Comparison of ENCODE assay signal across 8 cellular contexts in the genomic region with DNA sequence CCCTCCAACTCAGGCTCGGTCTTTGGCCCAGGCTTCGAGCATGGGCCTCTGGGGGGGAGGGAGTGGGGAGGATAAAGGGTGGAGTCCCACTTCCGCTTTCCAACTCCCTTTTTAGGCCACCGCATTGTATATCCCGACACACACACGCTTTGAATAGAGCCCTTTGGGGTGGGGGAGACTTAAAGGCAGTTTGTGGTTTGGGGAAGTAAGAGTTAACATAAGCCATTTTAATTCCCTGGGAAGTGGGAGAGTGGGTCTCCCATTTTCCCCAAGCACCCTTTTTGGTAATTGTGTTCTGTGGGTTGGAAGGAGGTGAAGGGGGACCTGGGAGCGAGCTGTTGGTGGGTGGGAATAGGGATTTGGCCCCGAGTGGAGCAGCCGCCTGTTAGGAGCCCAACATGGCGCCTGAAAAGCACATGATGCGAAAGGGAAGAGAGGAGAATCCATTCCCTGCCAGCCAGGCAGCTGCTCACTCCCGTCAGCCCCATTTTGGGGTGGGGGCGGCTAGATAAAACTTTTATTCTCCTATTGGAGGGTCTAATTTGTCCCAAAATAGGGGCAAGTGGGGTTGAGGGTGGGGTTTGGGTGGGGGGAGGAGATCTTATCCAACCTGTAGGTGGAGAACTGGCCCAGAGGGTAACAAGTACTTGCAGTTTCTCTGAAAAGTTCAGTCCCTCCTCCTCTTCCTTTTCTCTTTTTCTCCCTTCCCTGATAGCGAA. TPM values are rescaled to one million over a fixed set of nuclear protein-coding genes. Genes with fewer than 3 reads are reported as not detected.
DNase-seq lines count a peak whose midpoint lies in the region; ATAC-seq and TF ChIP-seq lines count a peak whose summit lies in the region.

No MANE protein-coding gene starts in this region.

- H3K36me3 ChIP-seq in GM23248 (ENCODE audit: low read depth): peaks cover 17% of the 10 kb centered on the region

- ATAC-seq in HG03159 (IDR thresholded peaks at IDR 0.05; ENCODE audit: unreplicated experiment): no peak

- CTCF ChIA-PET in AG04450 (lab: Charles Lee): no interaction called here

- H3K4me2 ChIP-seq in GM23248 (ENCODE audit: unreplicated experiment): peak overlapping the region; percentile 95

- H3K9me2 ChIP-seq in GM23248 (ENCODE audit: insufficient read depth): no peaks in the 10 kb centered on the region

- H2AFZ ChIP-seq in GM23248: no peak overlapping the region

- H3K9ac ChIP-seq in GM23248: peak overlapping the region; percentile 99

- peaks cover 20% of the 10 kb centered on the region for H3F3A ChIP-seq in GM23248 (ENCODE audit: insufficient read depth)

- no peak for TF ChIP-seq CTCF in AG04450 (IDR thresholded peaks at IDR 0.05; ENCODE audit: low read depth, low read length)
- TF ChIP-seq CTCF in epithelial cell of proximal tubule (conservative IDR thresholded peaks at IDR 0.05; ENCODE audit: low read depth, low read length): no peak

- H3K9me3 ChIP-seq in AG04450 (ENCODE audit: control insufficient read depth, insufficient read depth, low read length) (no peaks in the 10 kb centered on the region; the same call in 1 of the 2 replicates), GM23248 (ENCODE audit: low read depth) (no peaks in the 10 kb centered on the region)

- peaks cover 60% of the 10 kb centered on the region for H3K79me2 ChIP-seq in GM23248 (ENCODE audit: insufficient read depth)

- H3K4me3 ChIP-seq in AG04450 (ENCODE audit: low read depth, low read length): peak overlapping the region; percentile 90
- H3K4me3 ChIP-seq in GM23248: peak overlapping the region; percentile 99
- peak overlapping the region; percentile 82 for H3K4me3 ChIP-seq in epithelial cell of proximal tubule (ENCODE audit: low read depth, low read length)

- DNase-seq in AG04450 (ENCODE audit: low read depth, low spot score) (no peak), GM23248 (peak; percentile 82), NOMO-1 treated with DMSO at 0.1 percent for 48 hours (lab: John Stamatoyannopoulos, UW; ENCODE audit: unreplicated experiment) (peak; percentile 58), activated T-cell treated with anti-CD3 and anti-CD28 coated beads for 24 hours (ENCODE audit: low read depth) (peak; percentile 35), epithelial cell of proximal tubule (ENCODE audit: low read depth) (no peak), mucosa of gallbladder (ENCODE audit: low spot score) (peak; percentile 46)
- DNase-seq in stimulated activated naive CD4-positive, alpha-beta T cell treated with Interleukin-2 at 50 U/mL for 16 hours (lab: John Stamatoyannopoulos, UW): peak; percentile 40

- in situ Hi-C loops in GM23248 (cut with MboI): no loop called here

- peaks cover 22% of the 10 kb centered on the region for H4K20me1 ChIP-seq in GM23248 (ENCODE audit: insufficient read depth)

- WGBS in GM23248 (ENCODE audit: low coverage in 1 of 2, low lambda C conversion rate in 2 of 2, missing lambda C conversion rate in 2 of 2), 2 experiments: 1 to 3% methylated on average over 13 to 14 of the region's 14 CpGs

- H3K27me3 ChIP-seq in AG04450 (ENCODE audit: control insufficient read depth, insufficient read depth, low read length) (no peaks in the 10 kb centered on the region), GM23248 (replicated peaks; ENCODE audit: insufficient read depth) (no peaks in the 10 kb centered on the region)

- peaks cover 30% of the 10 kb centered on the region for H3K4me1 ChIP-seq in GM23248 (ENCODE audit: insufficient read depth)

- POLR2A ChIA-PET in AG04450 (lab: Yijun Ruan, JAX): interaction anchor here (1.9 to 2.8 kb wide), 3 partner anchors 65 to 257 kb away, joined by 7 to 36 read pairs (median 22); partner anchors contain the start of genes DDIAS, PRCP and RAB30

- H3K27ac ChIP-seq in AG04450 (ENCODE audit: low read depth, low read length) (peak overlapping the region; percentile 96), GM23248 (peak overlapping the region; percentile 98)

RNA-seq across cellular contexts. Expression of gene PCF11, which starts 1.0 kb away (rescaled TPM):
- polyA plus RNA-seq in AG04450 (2011; rRNA removed) (20.0 and 32.7 TPM in 2 replicates), GM23248 (2016; fragmentation: Nextera tagmentation; extraction: Ambion mirVana) (7.4 and 9.1 TPM in 2 replicates)
- 23.1 and 43.8 TPM in 2 replicates for polyA minus RNA-seq in AG04450 (2011; rRNA and poly(A)+ RNA removed)
- total RNA-seq in GM23248 (2014; rRNA removed; shearing (Covaris generic)): 19.7 and 38.2 TPM in 2 replicates
- total RNA-seq in epithelial cell of proximal tubule (14.3 and 34.2 TPM in 2 replicates), mucosa of gallbladder (46.7 TPM)

RNA-seq across cellular contexts. Expression of gene ANKRD42, which starts 35.6 kb away (rescaled TPM):
- polyA plus RNA-seq in AG04450 (2011; rRNA removed) (7.7 and 8.6 TPM in 2 replicates), GM23248 (2016; fragmentation: Nextera tagmentation; extraction: Ambion mirVana) (17.6 and 19.7 TPM in 2 replicates)
- 5.8 and 7.0 TPM in 2 replicates for polyA minus RNA-seq in AG04450 (2011; rRNA and poly(A)+ RNA removed)
- total RNA-seq in GM23248 (2014; rRNA removed; shearing (Covaris generic)): 17.8 and 22.0 TPM in 2 replicates
- total RNA-seq in epithelial cell of proximal tubule (5.3 and 7.0 TPM in 2 replicates), mucosa of gallbladder (24.5 TPM)

Comparison
In these comparisons a context has a peak if more than half of its experiments do, and no peak if none do; other contexts are left out.
1. DNase-seq: peak in GM23248 (single experiment), NOMO-1 treated with DMSO at 0.1 percent for 48 hours (single experiment), activated T-cell treated with anti-CD3 and anti-CD28 coated beads for 24 hours (single experiment), mucosa of gallbladder (single experiment) and stimulated activated naive CD4-positive, alpha-beta T cell treated with Interleukin-2 at 50 U/mL for 16 hours (single experiment); none in AG04450 (single experiment) and epithelial cell of proximal tubule (single experiment).
2. Peak in every context shown above with its lines, with median percentiles within 50 percentile points of each other: H3K4me3 ChIP-seq.